Comparison of ENCODE assay signal across 8 cellular contexts in the genomic region with DNA sequence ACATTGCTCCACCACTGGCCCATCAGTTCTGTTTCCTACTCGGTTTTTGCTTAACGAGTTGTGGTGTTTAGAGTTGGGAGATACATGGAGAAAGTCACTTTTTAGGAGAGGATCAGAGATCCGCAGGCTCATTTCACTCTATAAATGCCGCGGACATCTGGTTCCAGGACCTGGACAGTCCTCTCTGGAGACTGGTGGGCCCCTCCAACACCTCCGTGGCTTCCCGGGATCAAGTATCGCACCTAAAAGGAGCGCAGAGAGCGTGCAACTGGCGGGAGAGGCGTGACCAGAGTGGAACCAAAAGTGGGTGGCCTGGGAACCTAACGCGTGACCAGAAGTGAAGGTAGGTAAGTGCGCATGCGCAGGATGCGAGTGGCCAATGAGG. TPM values are rescaled to one million over a fixed set of nuclear protein-coding genes. Genes with fewer than 3 reads are reported as not detected.
DNase-seq lines count a peak whose midpoint lies in the region; ATAC-seq and TF ChIP-seq lines count a peak whose summit lies in the region.

No MANE protein-coding gene starts in this region.

- peak in 1 of 2 donors; percentile 54 for TF ChIP-seq POLR2A in vagina (IDR thresholded peaks at IDR 0.05)

- peak; percentile 81 for ATAC-seq in GM18502 (IDR thresholded peaks at IDR 0.05; ENCODE audit: poor library complexity, unreplicated experiment)
- peak; percentile 86 for ATAC-seq in HG02938 (IDR thresholded peaks at IDR 0.05; ENCODE audit: unreplicated experiment)

- no peaks in the 10 kb centered on the region for H3K9me3 ChIP-seq in vagina

- peaks cover 0 to 2% of the 10 kb centered on the region in 2 donors for H3K36me3 ChIP-seq in vagina

- DNase-seq in AG10803 (ENCODE audit: low read depth) (peak; percentile 89), NCI-H226 (peak; percentile 79), head of caudate nucleus (peak; percentile 73 to 96 (median 90)), posterior cingulate gyrus (peak; percentile 77 to 98 (median 88)), vagina (ENCODE audit: extremely low spot score in 2 of 2) (peak in 1 of 2 donors; percentile 97)
- peak; percentile 82 for DNase-seq in activated T-helper 9 cell treated with anti-CD3 and anti-CD28 coated beads, Interleukin-2, amount 50 U/mL, for 16 hours (ENCODE audit: low read depth)

- peak overlapping the region; percentile 98 for H3K27ac ChIP-seq in vagina

- H3K4me1 ChIP-seq in vagina, result peaks cover 33% of the 10 kb centered on the region

- no peak for TF ChIP-seq CTCF in AG10803 (conservative IDR thresholded peaks at IDR 0.05; ENCODE audit: low read length)
- no peak for TF ChIP-seq CTCF in vagina (IDR thresholded peaks at IDR 0.05)

- H3K4me3 ChIP-seq in AG10803 (ENCODE audit: low read length) (peak overlapping the region; percentile 89), vagina (peak overlapping the region; percentile 82 to 88)

- intact Hi-C loops in head of caudate nucleus (cut with DNase I) (no loop called here), posterior cingulate gyrus (cut with DNase I) (loop anchor here (10.0 kb wide), 2 partner anchors 180 to 1110 kb away; a partner anchor contains a TSS), vagina (cut with DNase I) (no loop called here)

- H3K27me3 ChIP-seq in vagina, result no peaks in the 10 kb centered on the region

RNA-seq across cellular contexts. Expression of a gene that starts 9.9 kb away (rescaled TPM):
- total RNA-seq in vagina, result not detected
